In the genomic region with DNA sequence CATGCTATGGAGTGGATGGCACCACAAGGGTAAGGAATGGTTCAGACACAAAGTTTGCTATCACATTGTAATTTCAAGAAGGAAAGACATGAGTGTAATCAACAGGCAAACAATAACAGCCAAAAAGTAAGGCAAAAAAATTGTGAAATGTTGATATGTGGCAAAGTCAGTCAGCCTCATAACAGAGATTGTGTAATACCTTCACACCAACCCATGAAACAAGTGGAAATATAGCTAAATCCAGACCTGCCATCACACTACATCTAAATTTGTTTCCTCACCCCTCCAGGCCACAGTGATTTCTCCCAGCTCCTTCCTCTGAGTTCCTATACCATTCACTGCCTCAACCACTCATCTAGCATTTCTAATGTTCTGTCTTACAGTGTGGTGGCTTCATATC, we compare ENCODE assay signal across 14 cellular contexts. TPM values are rescaled to one million over a fixed set of nuclear protein-coding genes. Genes with fewer than 3 reads are reported as not detected.
"Had no signal": no experiment of that assay in that cellular context is flagged by ENCODE, and none has a peak within 500 bp of the region (broad histone marks: within the 10 kb centered on the region; RNA-seq: fewer than 3 reads in every experiment).

No MANE protein-coding gene starts in this region.

- H3K27ac Mint-ChIP-seq: activated naive CD4-positive, alpha-beta T cell treated with anti-CD3 and anti-CD28 coated beads, Interleukin-2, amount 10 ng/mL, durations not matched to agents 7 days and 5 days; activated T-helper 2 cell treated with anti-CD3 and anti-CD28 coated beads, Interferon-gamma antibody, Interleukin-2, Interleukin-4, amounts not matched to agents 10 μg/mL and 5 μg/mL and 100 μg/mL, durations not matched to agents 14 hours and 24 hours and 36 hours; endodermal cell; nephron progenitor cell; stimulated activated memory B cell treated with anti-CD40 and anti-IgM and Interleukin-4, amounts not matched to agents 10 μg/mL and 1 μg/mL and 100 μg/mL, for 72 hours had no signal

- H3K27ac ChIP-seq: dorsolateral prefrontal cortex, lower lobe of right lung had no signal

- H3K9me3 ChIP-seq: lower lobe of right lung had no signal

- H3K4me1 ChIP-seq: lower lobe of right lung had no signal

- H3K4me3 Mint-ChIP-seq: activated naive CD4-positive, alpha-beta T cell treated with anti-CD3 and anti-CD28 coated beads, Interleukin-2, amount 10 ng/mL, durations not matched to agents 7 days and 5 days; endodermal cell; nephron progenitor cell; stimulated activated memory B cell treated with anti-CD40 and anti-IgM and Interleukin-4, amounts not matched to agents 10 μg/mL and 1 μg/mL and 100 μg/mL, for 72 hours had no signal

- H3K4me1 Mint-ChIP-seq: activated naive CD4-positive, alpha-beta T cell treated with anti-CD3 and anti-CD28 coated beads, Interleukin-2, amount 10 ng/mL, durations not matched to agents 7 days and 5 days; stimulated activated memory B cell treated with anti-CD40 and anti-IgM and Interleukin-4, amounts not matched to agents 10 μg/mL and 1 μg/mL and 100 μg/mL, for 72 hours had no signal

- H3K9me3 Mint-ChIP-seq: activated naive CD4-positive, alpha-beta T cell treated with anti-CD3 and anti-CD28 coated beads, Interleukin-2, amount 10 ng/mL, durations not matched to agents 7 days and 5 days; activated T-helper 2 cell treated with anti-CD3 and anti-CD28 coated beads, Interferon-gamma antibody, Interleukin-2, Interleukin-4, amounts not matched to agents 10 μg/mL and 5 μg/mL and 100 μg/mL, durations not matched to agents 14 hours and 24 hours and 36 hours; endodermal cell; nephron progenitor cell; stimulated activated memory B cell treated with anti-CD40 and anti-IgM and Interleukin-4, amounts not matched to agents 10 μg/mL and 1 μg/mL and 100 μg/mL, for 72 hours had no signal

- ATAC-seq: left colon; lower lobe of right lung; stimulated activated memory B cell treated with anti-CD40 and anti-IgM and Interleukin-4, amounts not matched to agents 10 μg/mL and 1 μg/mL and 100 μg/mL, for 72 hours had no signal

- H3K4me3 ChIP-seq: dorsolateral prefrontal cortex, lower lobe of right lung had no signal

- DNase-seq: activated CD4-positive, alpha-beta T cell treated with anti-CD3 and anti-CD28 coated beads for 1 hour; activated CD4-positive, alpha-beta T cell treated with anti-CD3 and anti-CD28 coated beads, Interleukin-2, amount 50 U/mL, for 4 hours; activated naive CD4-positive, alpha-beta T cell treated with anti-CD3 and anti-CD28 coated beads, Interleukin-2, amount 10 ng/mL, durations not matched to agents 7 days and 5 days; activated T-cell treated with anti-CD3 and anti-CD28 coated beads for 4 hours; dorsolateral prefrontal cortex; endodermal cell; erythroblast; left colon; lower lobe of right lung; nephron progenitor cell; stimulated activated CD4-positive, alpha-beta T cell treated with anti-CD3 and anti-CD28 coated beads, Interleukin-2, amount 100 ng/mL, for 48 hours; T1000 had no signal

- H3K27me3 Mint-ChIP-seq: activated naive CD4-positive, alpha-beta T cell treated with anti-CD3 and anti-CD28 coated beads, Interleukin-2, amount 10 ng/mL, durations not matched to agents 7 days and 5 days had no signal

- H3K36me3 Mint-ChIP-seq: activated naive CD4-positive, alpha-beta T cell treated with anti-CD3 and anti-CD28 coated beads, Interleukin-2, amount 10 ng/mL, durations not matched to agents 7 days and 5 days; stimulated activated memory B cell treated with anti-CD40 and anti-IgM and Interleukin-4, amounts not matched to agents 10 μg/mL and 1 μg/mL and 100 μg/mL, for 72 hours had no signal

- H3K36me3 ChIP-seq: lower lobe of right lung had no signal

RNA-seq across cellular contexts. Expression of a gene that starts 37.3 kb away (rescaled TPM):
- total RNA-seq: activated T-helper 2 cell treated with anti-CD3 and anti-CD28 coated beads, Interferon-gamma antibody, Interleukin-2, Interleukin-4, amounts not matched to agents 10 μg/mL and 5 μg/mL and 100 μg/mL, durations not matched to agents 14 hours and 24 hours and 36 hours; dorsolateral prefrontal cortex; left colon; lower lobe of right lung had no signal
